In the genomic region with DNA sequence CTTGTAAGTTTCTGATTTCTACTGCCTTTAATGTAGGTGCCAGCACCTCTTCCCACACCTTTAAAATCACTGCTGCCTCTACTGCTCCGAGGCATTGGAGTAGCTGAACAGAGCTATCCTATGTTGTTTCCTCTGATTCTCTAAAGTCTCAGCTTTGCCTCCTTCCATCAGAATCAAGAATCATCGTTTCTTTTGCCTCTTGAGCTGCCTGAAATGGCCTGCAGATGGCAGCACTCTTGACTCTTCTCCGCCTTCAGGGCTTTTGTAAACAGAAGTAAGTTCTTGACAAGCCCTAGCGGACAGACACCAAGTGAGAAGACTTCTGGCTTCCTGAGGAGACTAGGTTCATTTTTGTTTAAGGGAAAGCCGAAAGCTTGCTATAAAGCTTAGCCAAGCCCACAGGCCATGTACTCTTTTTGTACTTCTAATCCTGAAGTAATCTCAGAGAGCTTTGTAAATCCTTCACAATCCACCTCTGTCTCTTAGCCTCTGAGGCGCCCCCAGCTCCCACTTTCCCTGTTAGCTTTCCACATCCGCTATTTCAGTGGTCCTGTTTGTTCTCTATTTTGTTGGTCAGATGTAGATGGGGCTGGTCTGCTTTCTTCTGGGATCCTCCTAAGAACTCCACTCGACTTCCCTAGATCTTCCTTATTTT, we compare ENCODE assay signal across 9 cellular contexts. TPM values are rescaled to one million over a fixed set of nuclear protein-coding genes. Genes with fewer than 3 reads are reported as not detected.
DNase-seq lines count a peak whose midpoint lies in the region; ATAC-seq, FAIRE-seq and TF ChIP-seq lines count a peak whose summit lies in the region.
"Had no signal": no experiment of that assay in that cellular context is flagged by ENCODE, and none has a peak within 500 bp of the region (broad histone marks: within the 10 kb centered on the region; RNA-seq: fewer than 3 reads in every experiment).

No MANE protein-coding gene starts in this region.

- H3K4me2 ChIP-seq in IMR-90 (ENCODE audit: low read depth, low read length), result no peak overlapping the region

- no peaks in the 10 kb centered on the region for H3K36me3 ChIP-seq in IMR-90 (ENCODE audit: control insufficient read depth, insufficient read depth, low read length)
- no peaks in the 10 kb centered on the region for H3K36me3 ChIP-seq in adipocyte (ENCODE audit: control insufficient read depth, insufficient read depth, low read length, severe bottlenecking)
- no peaks in the 10 kb centered on the region for H3K36me3 ChIP-seq in right atrium auricular region
- no peaks in the 10 kb centered on the region for H3K36me3 ChIP-seq in small intestine (ENCODE audit: control insufficient read depth in 2 of 2, insufficient read depth in 2 of 2, low read length in 2 of 2)

- no peak overlapping the region for H4K5ac ChIP-seq in IMR-90 (ENCODE audit: low read depth, low read length)

- H3K27me3 ChIP-seq in IMR-90 (ENCODE audit: control insufficient read depth, insufficient read depth, low read length) (no peaks in the 10 kb centered on the region), adipocyte (replicated peaks; ENCODE audit: control insufficient read depth, insufficient read depth, low read length) (no peaks in the 10 kb centered on the region), right atrium auricular region (no peaks in the 10 kb centered on the region), small intestine (ENCODE audit: control insufficient read depth in 2 of 2, insufficient read depth in 2 of 2, low read length in 2 of 2) (no peaks in the 10 kb centered on the region)

- no peak overlapping the region for H2BK20ac ChIP-seq in IMR-90 (ENCODE audit: low read depth, low read length)

- CTCF ChIA-PET in IMR-90 (lab: Yijun Ruan, JAX), result interaction anchor here (0.5 to 2.2 kb wide), 15 partner anchors 9 to 672 kb away, joined by 3 to 8 read pairs (median 4); a partner anchor contains a TSS

- 0 out of 4 replicates have a peak overlapping the region, but pooled peaks of 1 of the 2 experiments have one; percentile 4 for H4K8ac ChIP-seq in IMR-90 (ENCODE audit: low read depth in 2 of 2, low read length in 2 of 2)

- dilution Hi-C loops in IMR-90 (cut with HindIII; ENCODE audit: low sequenced_read_pairs, unreplicated experiment), result no loop called here

- DNase-seq in G401 (ENCODE audit: low spot score) (peak; percentile 56), IMR-90 (peak; percentile 61), SW 1271 (lab: John Stamatoyannopoulos, UW) (peak; percentile 16 to 54), adipocyte (ENCODE audit: low read depth) (peak; percentile 57), right atrium auricular region (ENCODE audit: low spot score) (peak; percentile 70), small intestine (peak; percentile 77), NCI-H1092 treated with DMSO at 0.1 percent for 48 hours (lab: John Stamatoyannopoulos, UW) (no peak)

- H3K27ac ChIP-seq in IMR-90 (ENCODE audit: insufficient read depth, low read length) (no peak overlapping the region), right atrium auricular region (no peak overlapping the region), small intestine (ENCODE audit: low read depth in 1 of 2, low read length in 1 of 2) (no peak overlapping the region)

- in situ Hi-C loops in G401 (cut with HindIII; ENCODE audit: low sequenced_read_pairs) (no loop called here), IMR-90 (cut with MboI; ENCODE audit: low sequenced_read_pairs) (loop anchor here (10.0 kb wide), 2 partner anchors 456 to 676 kb away; no protein-coding TSS in a partner anchor)

- no peaks in the 10 kb centered on the region for H3K79me1 ChIP-seq in IMR-90 (ENCODE audit: low read depth in 1 of 2, low read length in 2 of 2)

- H4K91ac ChIP-seq in IMR-90 (ENCODE audit: insufficient read depth, low read depth, low read length), result no peak overlapping the region

- TF ChIP-seq POLR2A in IMR-90 (IDR thresholded peaks at IDR 0.05; ENCODE audit: low read depth, low read length), result no peak

- H2AK9ac ChIP-seq in IMR-90 (replicated peaks; ENCODE audit: low read depth, low read length, poor library complexity), result no peak overlapping the region

- no peak overlapping the region for H3K14ac ChIP-seq in IMR-90 (replicated peaks; ENCODE audit: low read depth, low read length)

- H3K9me1 ChIP-seq in IMR-90 (ENCODE audit: insufficient read depth, low read length), result no peaks in the 10 kb centered on the region

- peak; percentile 65 for TF ChIP-seq CTCF in IMR-90 (conservative IDR thresholded peaks at IDR 0.05; ENCODE audit: low read depth, low read length)
- TF ChIP-seq CTCF in right atrium auricular region (IDR thresholded peaks at IDR 0.05), result peak; percentile 47 to 79

- no peak overlapping the region for H2BK15ac ChIP-seq in IMR-90 (ENCODE audit: low read depth, low read length)

- no peaks in the 10 kb centered on the region for H4K20me1 ChIP-seq in IMR-90 (ENCODE audit: insufficient read depth, low read length)

- no TSS peak for BruUV-seq in IMR-90 (replicated peaks; lab: Mats Ljungman, UMichigan)

- H3K56ac ChIP-seq in IMR-90 (ENCODE audit: extremely low read depth, insufficient read depth, low read length), result no peak overlapping the region

- intact Hi-C loops in IMR-90 (cut with micrococcal nuclease), result no loop called here

- no peak overlapping the region for H3K18ac ChIP-seq in IMR-90 (ENCODE audit: low read depth, low read length)

- H2BK5ac ChIP-seq in IMR-90 (ENCODE audit: low read depth, low read length, poor library complexity, severe bottlenecking), result no peak overlapping the region

- no peak overlapping the region for H3K9ac ChIP-seq in IMR-90 (ENCODE audit: low read depth, low read length)
- no peak overlapping the region for H3K9ac ChIP-seq in adipocyte (ENCODE audit: low read length)

- no peak overlapping the region for H3K4ac ChIP-seq in IMR-90 (ENCODE audit: low read depth, low read length)

- H2AK5ac ChIP-seq in IMR-90 (ENCODE audit: low read depth, low read length), result no peak overlapping the region

- no peak overlapping the region for H3K23ac ChIP-seq in IMR-90 (ENCODE audit: low read depth, low read length)

- no peak for FAIRE-seq in small intestine (lab: Jason Lieb, UNC)

- H3K4me1 ChIP-seq in IMR-90 (ENCODE audit: control insufficient read depth, insufficient read depth, low read length), result no peaks in the 10 kb centered on the region
- no peaks in the 10 kb centered on the region for H3K4me1 ChIP-seq in adipocyte (ENCODE audit: control insufficient read depth, insufficient read depth, low read length)
- no peaks in the 10 kb centered on the region for H3K4me1 ChIP-seq in right atrium auricular region
- H3K4me1 ChIP-seq in small intestine (ENCODE audit: control insufficient read depth in 2 of 2, insufficient read depth in 1 of 2, low read depth in 1 of 2, low read length in 1 of 2), result no peaks in the 10 kb centered on the region

- H2AFZ ChIP-seq in IMR-90 (replicated peaks; ENCODE audit: low read length, poor library complexity), result no peak overlapping the region

- peak; percentile 42 for TF ChIP-seq RAD21 in IMR-90 (IDR thresholded peaks at IDR 0.05; ENCODE audit: low read length)

- 80% methylated on average over 1 of the region's 8 CpGs; no CpG with 5 or more reads in 1 of the 2 experiments for WGBS in IMR-90 (ENCODE audit: extremely low coverage in 2 of 2, insufficient read length in 1 of 2), 2 experiments
- 39 to 44% (median 40%) methylated on average over 8 of the region's 8 CpGs for WGBS in small intestine, 3 donors

- no peak overlapping the region for H2BK120ac ChIP-seq in IMR-90 (ENCODE audit: low read depth, low read length)

- peak; percentile 92 for ATAC-seq in GM21528 (IDR thresholded peaks at IDR 0.05; ENCODE audit: low FRiP score, unreplicated experiment)
- ATAC-seq in IMR-90 (ENCODE audit: low read depth), result peak; percentile 84

- no peaks in the 10 kb centered on the region for H3K9me3 ChIP-seq in IMR-90 (ENCODE audit: control insufficient read depth, insufficient read depth, low read length)
- peaks cover 4% of the 10 kb centered on the region for H3K9me3 ChIP-seq in adipocyte (ENCODE audit: control insufficient read depth, low read length)
- no peaks in the 10 kb centered on the region for H3K9me3 ChIP-seq in right atrium auricular region
- no peaks in the 10 kb centered on the region for H3K9me3 ChIP-seq in small intestine (ENCODE audit: control insufficient read depth, low read depth)

- POLR2A ChIA-PET in IMR-90 (lab: Charles Lee; ENCODE audit: unreplicated experiment), result no interaction called here

- no peak overlapping the region for H3K4me3 ChIP-seq in IMR-90 (ENCODE audit: insufficient read depth, low read depth, low read length)
- no peak overlapping the region for H3K4me3 ChIP-seq in adipocyte (ENCODE audit: low read length)
- H3K4me3 ChIP-seq in right atrium auricular region, result no peak overlapping the region
- H3K4me3 ChIP-seq in small intestine (ENCODE audit: low read depth in 1 of 2, low read length in 2 of 2), result no peak overlapping the region

TF ChIP-seq in IMR-90, 13 proteins besides CTCF, POLR2A, EP300 and RAD21:
- peak; percentile 37; the same call in 1 of the 2 replicates for TF ChIP-seq SMC3 (IDR thresholded peaks at IDR 0.05; ENCODE audit: low read depth, low read length)
- TF ChIP-seq NFE2L2 (IDR thresholded peaks at IDR 0.05; ENCODE audit: low read depth, low read length), result no peak

RNA-seq across cellular contexts. Expression of a gene that starts 48.4 kb away (rescaled TPM):
- 42.8 and 59.0 TPM in 2 replicates for total RNA-seq in G401 (2014; rRNA removed; shearing (Covaris generic))
- total RNA-seq in IMR-90 (2012; rRNA removed) (32.8 and 39.4 TPM in 2 replicates), right atrium auricular region (10 to 100 TPM; 13.0 to 14.2 TPM)
- polyA plus RNA-seq in IMR-90 (2012; rRNA removed) (11.5 and 15.1 TPM in 2 replicates), small intestine (10 to 100 TPM in 2 of 3 donors, 1 to 10 TPM in 1; 7.8 to 12.3 (median 10.3) TPM)
- 2.4 and 3.3 TPM in 2 replicates for polyA plus RNA-seq in IMR-90 (2012; cell fraction: cytosol; rRNA removed)
- 5.0 and 33.7 TPM in 2 replicates for polyA plus RNA-seq in IMR-90 (2012; cell fraction: nucleus; rRNA removed; ENCODE audit: low replicate concordance)

RNA-seq across cellular contexts. Expression of a gene that starts 58.1 kb away (rescaled TPM):
- not detected in 2 replicates for total RNA-seq in G401 (2014; rRNA removed; shearing (Covaris generic))
- total RNA-seq in IMR-90 (2012; rRNA removed), result not detected in 2 replicates
- 0.16 and 0.27 TPM in 2 replicates for polyA plus RNA-seq in IMR-90 (2012; rRNA removed)
- polyA plus RNA-seq in IMR-90 (2012; cell fraction: cytosol; rRNA removed), result not detected in 2 replicates
- polyA plus RNA-seq in IMR-90 (2012; cell fraction: nucleus; rRNA removed; ENCODE audit: low replicate concordance), result 0.37 and 3.3 TPM in 2 replicates
- total RNA-seq in right atrium auricular region, result not detected
- under 1 TPM in 1 of 3 donors, not detected in 2; 0.06 TPM for polyA plus RNA-seq in small intestine
- total RNA-seq: mononuclear cell had no signal
